8 cellular contexts compared by ENCODE assay signal in the genomic region with DNA sequence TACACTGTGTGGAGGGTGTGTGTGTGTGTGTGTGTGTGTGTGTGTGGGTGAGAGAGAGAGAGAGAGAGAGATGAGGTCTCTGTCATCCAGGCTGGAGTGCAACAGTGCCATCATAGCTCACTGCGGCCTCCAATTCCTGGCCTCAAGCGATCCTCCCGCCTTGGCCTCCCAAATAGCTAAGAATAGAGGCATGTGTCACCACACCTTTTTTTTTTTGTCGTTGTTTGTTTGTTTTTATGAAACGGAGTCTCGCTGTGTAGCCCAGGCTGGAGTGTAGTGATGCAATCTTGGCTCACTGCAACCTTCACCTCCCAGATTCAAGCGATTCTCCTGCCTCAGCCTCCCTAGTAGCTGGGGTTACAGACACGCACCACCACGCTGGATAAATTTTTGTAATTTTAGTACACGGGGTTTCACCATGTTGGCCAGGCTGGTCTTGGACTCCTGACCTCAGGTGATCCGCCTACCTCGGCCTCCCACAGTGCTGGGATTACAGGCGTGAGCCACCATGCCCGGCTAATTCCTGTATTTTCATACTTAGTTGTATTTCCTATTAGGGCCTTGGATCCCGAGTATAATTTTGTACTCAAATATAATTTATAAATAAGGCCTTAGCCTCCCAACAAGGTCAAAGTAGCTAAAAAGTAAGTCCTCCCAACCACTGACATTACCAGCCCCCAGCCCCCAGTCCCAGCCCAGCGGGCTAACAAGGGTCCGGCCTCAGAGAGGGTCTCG. TPM values are rescaled to one million over a fixed set of nuclear protein-coding genes. Genes with fewer than 3 reads are reported as not detected.
DNase-seq lines count a peak whose midpoint lies in the region; ATAC-seq and TF ChIP-seq lines count a peak whose summit lies in the region.
"Not testable (repeated sequence)": the region's sequence is repeated elsewhere in the genome, so short reads cannot be mapped to it uniquely, and the experiment has no call there.

No MANE protein-coding gene starts in this region.

- peaks cover 35% of the 10 kb centered on the region for H3K4me1 Mint-ChIP-seq in activated naive CD4-positive, alpha-beta T cell treated with anti-CD3 and anti-CD28 coated beads, Interleukin-2, amount 10 ng/mL, durations not matched to agents 7 days and 5 days
- not testable (repeated sequence) for H3K4me1 Mint-ChIP-seq in effector memory CD8-positive, alpha-beta T cell (ENCODE audit: low read depth in 2 of 2); natural killer cell
- peaks cover 16% of the 10 kb centered on the region for H3K4me1 Mint-ChIP-seq in stimulated activated memory B cell treated with anti-CD40 and anti-IgM and Interleukin-4, amounts not matched to agents 10 μg/mL and 1 μg/mL and 100 μg/mL, for 72 hours

- H3K9me3 ChIP-seq in iPS-18a (ENCODE audit: control insufficient read depth, low read depth, low read length): not testable (repeated sequence)

- CTCF ChIA-PET in RWPE1 (lab: Yijun Ruan, JAX): interaction anchor here (0.6 to 0.7 kb wide), 2 partner anchors 156 to 408 kb away, joined by 3 read pairs; no protein-coding TSS in a partner anchor
- CTCF ChIA-PET in activated naive CD4-positive, alpha-beta T cell treated with anti-CD3 and anti-CD28 coated beads, Interleukin-2, amount 10 ng/mL, durations not matched to agents 7 days and 5 days (lab: Charles Lee): interaction anchor here (0.6 to 2.8 kb wide), 2 partner anchors 12 to 1105 kb away, joined by 3 to 15 read pairs; no protein-coding TSS in a partner anchor

- H3K27me3 Mint-ChIP-seq in activated naive CD4-positive, alpha-beta T cell treated with anti-CD3 and anti-CD28 coated beads, Interleukin-2, amount 10 ng/mL, durations not matched to agents 7 days and 5 days; effector memory CD8-positive, alpha-beta T cell; natural killer cell (ENCODE audit: low read depth in 2 of 2); stimulated activated memory B cell treated with anti-CD40 and anti-IgM and Interleukin-4, amounts not matched to agents 10 μg/mL and 1 μg/mL and 100 μg/mL, for 72 hours: not testable (repeated sequence)

- H3K9ac ChIP-seq in iPS-18a (ENCODE audit: low read length): peak overlapping the region; percentile 72

- H3K27ac Mint-ChIP-seq in activated naive CD4-positive, alpha-beta T cell treated with anti-CD3 and anti-CD28 coated beads, Interleukin-2, amount 10 ng/mL, durations not matched to agents 7 days and 5 days: peak overlapping the region; percentile 60
- peak overlapping the region; percentile 62 to 64 for H3K27ac Mint-ChIP-seq in effector memory CD8-positive, alpha-beta T cell
- not testable (repeated sequence) for H3K27ac Mint-ChIP-seq in natural killer cell; stimulated activated memory B cell treated with anti-CD40 and anti-IgM and Interleukin-4, amounts not matched to agents 10 μg/mL and 1 μg/mL and 100 μg/mL, for 72 hours

- not testable (repeated sequence) for DNase-seq in AG09309 (ENCODE audit: low read depth); HFF-Myc (ENCODE audit: extremely low read depth, low read depth); RWPE1 (ENCODE audit: low spot score); activated naive CD4-positive, alpha-beta T cell treated with anti-CD3 and anti-CD28 coated beads, Interleukin-2, amount 10 ng/mL, durations not matched to agents 7 days and 5 days; effector memory CD8-positive, alpha-beta T cell; natural killer cell

- not testable (repeated sequence) for H3K36me3 Mint-ChIP-seq in activated naive CD4-positive, alpha-beta T cell treated with anti-CD3 and anti-CD28 coated beads, Interleukin-2, amount 10 ng/mL, durations not matched to agents 7 days and 5 days; effector memory CD8-positive, alpha-beta T cell (ENCODE audit: insufficient read depth); natural killer cell; stimulated activated memory B cell treated with anti-CD40 and anti-IgM and Interleukin-4, amounts not matched to agents 10 μg/mL and 1 μg/mL and 100 μg/mL, for 72 hours

- intact Hi-C loops in natural killer cell (cut with micrococcal nuclease): loop anchor here (2.0 kb wide), 1 partner anchor 18 kb away; a partner anchor contains a TSS

- POLR2A ChIA-PET in RWPE1 (lab: Yijun Ruan, JAX; ENCODE audit: low non-redundant PET): interaction anchor here (1.2 to 1.4 kb wide), 2 partner anchors 9 to 272 kb away, joined by 3 read pairs; a partner anchor contains a TSS

- not testable (repeated sequence) for H3K9me3 Mint-ChIP-seq in activated naive CD4-positive, alpha-beta T cell treated with anti-CD3 and anti-CD28 coated beads, Interleukin-2, amount 10 ng/mL, durations not matched to agents 7 days and 5 days; effector memory CD8-positive, alpha-beta T cell; natural killer cell; stimulated activated memory B cell treated with anti-CD40 and anti-IgM and Interleukin-4, amounts not matched to agents 10 μg/mL and 1 μg/mL and 100 μg/mL, for 72 hours

- not testable (repeated sequence) for H3K36me3 ChIP-seq in iPS-18a (ENCODE audit: control insufficient read depth, low read depth, low read length)

- peak overlapping the region; percentile 88 for H3K27ac ChIP-seq in RWPE1
- not testable (repeated sequence) for H3K27ac ChIP-seq in iPS-18a (ENCODE audit: low read length)

- H3K4me3 ChIP-seq in AG09309 (ENCODE audit: control insufficient read depth, low read depth, low read length) (peak overlapping the region; percentile 83), HFF-Myc (replicated peaks; ENCODE audit: low read depth, low read length) (peak overlapping the region; percentile 70), iPS-18a (ENCODE audit: low read length) (peak overlapping the region; percentile 71)

- not testable (repeated sequence) for H3K4me1 ChIP-seq in iPS-18a (ENCODE audit: control insufficient read depth, low read depth, low read length)

- ATAC-seq in effector memory CD8-positive, alpha-beta T cell (replicated peaks); natural killer cell; stimulated activated memory B cell treated with anti-CD40 and anti-IgM and Interleukin-4, amounts not matched to agents 10 μg/mL and 1 μg/mL and 100 μg/mL, for 72 hours: not testable (repeated sequence)

- not testable (repeated sequence) for TF ChIP-seq CTCF in AG09309 (IDR thresholded peaks at IDR 0.05; ENCODE audit: control insufficient read depth, insufficient read depth, low read depth, low read length, missing control alignments); HFF-Myc (IDR thresholded peaks at IDR 0.05; ENCODE audit: low read depth, low read length, missing control alignments); RWPE1 (conservative IDR thresholded peaks at IDR 0.05; ENCODE audit: low read depth); natural killer cell (IDR thresholded peaks at IDR 0.05)

- peak overlapping the region; percentile 76 for H3K4me3 Mint-ChIP-seq in activated naive CD4-positive, alpha-beta T cell treated with anti-CD3 and anti-CD28 coated beads, Interleukin-2, amount 10 ng/mL, durations not matched to agents 7 days and 5 days
- H3K4me3 Mint-ChIP-seq in effector memory CD8-positive, alpha-beta T cell: peak overlapping the region; percentile 63 to 72
- H3K4me3 Mint-ChIP-seq in natural killer cell: peak overlapping the region; percentile 72
- H3K4me3 Mint-ChIP-seq in stimulated activated memory B cell treated with anti-CD40 and anti-IgM and Interleukin-4, amounts not matched to agents 10 μg/mL and 1 μg/mL and 100 μg/mL, for 72 hours: peak overlapping the region; percentile 77

- not testable (repeated sequence) for H3K27me3 ChIP-seq in iPS-18a (ENCODE audit: control insufficient read depth, insufficient read depth, low read length)

RNA-seq across cellular contexts. Expression of a gene that starts 0.7 kb away (rescaled TPM):
- 1 to 10 TPM; 4.0 to 6.0 (median 5.8) TPM for total RNA-seq in natural killer cell

RNA-seq across cellular contexts. Expression of a gene that starts 17.7 kb away (rescaled TPM):
- total RNA-seq in natural killer cell: 10 to 100 TPM; 13.6 to 19.6 (median 13.8) TPM
